In the genomic region with DNA sequence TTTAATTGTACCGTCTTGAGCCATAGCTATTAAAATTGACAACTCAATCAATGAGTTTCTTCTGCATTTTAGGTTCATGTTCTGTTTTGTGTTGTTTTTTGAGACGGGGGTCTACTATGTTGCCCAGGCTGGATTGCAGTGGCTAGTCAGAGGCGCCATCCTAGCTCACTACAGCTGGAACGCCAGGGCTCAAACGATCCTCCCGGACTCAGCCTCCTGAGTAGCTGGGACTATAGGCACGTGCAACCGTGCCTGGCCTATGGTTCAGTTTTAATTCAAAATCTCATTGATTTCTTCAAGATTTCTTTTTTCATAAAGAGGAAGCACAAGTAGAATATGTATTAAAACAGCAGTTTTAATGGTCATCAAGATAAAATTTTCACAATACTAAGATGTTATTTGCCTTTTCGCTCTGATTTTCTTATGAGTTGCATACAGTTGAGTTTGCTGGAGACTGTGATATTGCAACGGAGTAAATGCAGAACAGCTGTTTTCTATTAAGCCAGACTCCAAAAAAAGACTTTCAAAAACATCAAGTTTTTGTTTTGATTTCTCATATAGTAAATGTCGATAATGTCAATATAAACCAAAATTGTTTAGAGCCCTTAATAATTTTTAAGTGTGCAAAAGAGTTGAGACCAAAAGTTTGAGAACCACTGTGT, we compare ENCODE assay signal across 1 cellular context.
TF ChIP-seq lines count a peak whose summit lies in the region.

No MANE protein-coding gene starts in this region.

TF ChIP-seq in IMR-90, 13 proteins besides CTCF, POLR2A, EP300 and RAD21 (continued from another document):
- no peak for TF ChIP-seq USF2 (IDR thresholded peaks at IDR 0.05; ENCODE audit: low read depth, low read length)
- no peak for TF ChIP-seq MAFK (IDR thresholded peaks at IDR 0.05; ENCODE audit: low read depth, low read length)
- no peak for TF ChIP-seq BHLHE40 (IDR thresholded peaks at IDR 0.05; ENCODE audit: low read depth, low read length)
- TF ChIP-seq CHD1 (IDR thresholded peaks at IDR 0.05; ENCODE audit: low read depth, low read length): no peak
- TF ChIP-seq MXI1 (IDR thresholded peaks at IDR 0.05; ENCODE audit: borderline replicate concordance, low read depth, low read length): no peak
TF ChIP-seq in IMR-90: peak in this region for 0.
